Comparison of ENCODE assay signal across 13 cellular contexts in genomic region chr12:49582201-49582600, GRCh38. TPM values are rescaled to one million over a fixed set of nuclear protein-coding genes. Genes with fewer than 3 reads are reported as not detected.
"Had no signal": no experiment of that assay in that cellular context is flagged by ENCODE, and none has a peak within 500 bp of the region (broad histone marks: within the 10 kb centered on the region; RNA-seq: fewer than 3 reads in every experiment).

No MANE protein-coding gene starts in this region.

- ATAC-seq: activated CD4-positive, alpha-beta T cell treated with anti-CD3 and anti-CD28 coated beads for 36 hours; activated CD8-positive, alpha-beta T cell treated with anti-CD3 and anti-CD28 coated beads for 36 hours; naive thymus-derived CD4-positive, alpha-beta T cell had no signal

- H3K27me3 Mint-ChIP-seq: activated CD4-positive, alpha-beta T cell treated with anti-CD3 and anti-CD28 coated beads for 36 hours; activated CD8-positive, alpha-beta T cell treated with anti-CD3 and anti-CD28 coated beads for 36 hours; naive thymus-derived CD4-positive, alpha-beta T cell had no signal

- H3K27ac Mint-ChIP-seq: activated CD4-positive, alpha-beta T cell treated with anti-CD3 and anti-CD28 coated beads for 36 hours; activated CD8-positive, alpha-beta T cell treated with anti-CD3 and anti-CD28 coated beads for 36 hours had no signal

- H3K9me3 Mint-ChIP-seq: activated CD8-positive, alpha-beta T cell treated with anti-CD3 and anti-CD28 coated beads for 36 hours; activated T-helper 1 cell treated with anti-CD3 and anti-CD28 coated beads, Interleukin-12 subunit alpha, Interleukin-12 subunit beta, Interleukin-2, Interleukin-4 antibody, amounts not matched to agents 30 ng/mL and 10 ng/mL and 1 ng/mL, durations not matched to agents 14 hours and 24 hours and 36 hours had no signal

- H3K36me3 ChIP-seq: neutrophil had no signal

- DNase-seq: activated CD4-positive, alpha-beta T cell treated with anti-CD3 and anti-CD28 coated beads for 36 hours; activated CD8-positive, alpha-beta T cell treated with anti-CD3 and anti-CD28 coated beads for 36 hours; mammary epithelial cell; naive thymus-derived CD4-positive, alpha-beta T cell; SK-N-SH; stimulated activated CD4-positive, alpha-beta T cell treated with anti-CD3 and anti-CD28 coated beads, Interleukin-2, amount 100 ng/mL, for 48 hours; stimulated activated naive CD4-positive, alpha-beta T cell treated with Interleukin-2 at 50 U/mL for 16 hours; T-helper 1 cell had no signal

- H3K9me3 ChIP-seq: gastroesophageal sphincter, neutrophil, SK-N-SH had no signal

- H3K4me3 Mint-ChIP-seq: activated CD4-positive, alpha-beta T cell treated with anti-CD3 and anti-CD28 coated beads for 36 hours; activated CD8-positive, alpha-beta T cell treated with anti-CD3 and anti-CD28 coated beads for 36 hours; activated T-helper 1 cell treated with anti-CD3 and anti-CD28 coated beads, Interleukin-12 subunit alpha, Interleukin-12 subunit beta, Interleukin-2, Interleukin-4 antibody, amounts not matched to agents 30 ng/mL and 10 ng/mL and 1 ng/mL, durations not matched to agents 14 hours and 24 hours and 36 hours; naive thymus-derived CD4-positive, alpha-beta T cell had no signal

- H3K4me3 ChIP-seq: gastroesophageal sphincter had no signal

- H3K27ac ChIP-seq: neutrophil had no signal

- H3K27me3 ChIP-seq: gastroesophageal sphincter, neutrophil had no signal

RNA-seq across cellular contexts. Expression of gene FAM186B, which starts 23.2 kb away (rescaled TPM):
- total RNA-seq: activated CD8-positive, alpha-beta T cell treated with anti-CD3 and anti-CD28 coated beads for 36 hours; temporal lobe had no signal

RNA-seq across cellular contexts. Expression of gene KCNH3, which starts 43.4 kb away (rescaled TPM):
- total RNA-seq: astrocyte had no signal
